12 cellular contexts compared by ENCODE assay signal in genomic region chr17:12627177-12627629, GRCh38. TPM values are rescaled to one million over a fixed set of nuclear protein-coding genes. Genes with fewer than 3 reads are reported as not detected.
DNase-seq lines count a peak whose midpoint lies in the region; ATAC-seq, FAIRE-seq and TF ChIP-seq lines count a peak whose summit lies in the region.
"Had no signal": no experiment of that assay in that cellular context is flagged by ENCODE, and none has a peak within 500 bp of the region (broad histone marks: within the 10 kb centered on the region; RNA-seq: fewer than 3 reads in every experiment).

No MANE protein-coding gene starts in this region.

- ATAC-seq in A549 (peak; percentile 97 to 98), HG02642 (IDR thresholded peaks at IDR 0.05; ENCODE audit: poor library complexity, unreplicated experiment) (no peak)

- no peaks in the 10 kb centered on the region for H3K36me3 ChIP-seq in mesodermal cell (ENCODE audit: control insufficient read depth, insufficient read depth, low read length)
- H3K36me3 ChIP-seq in small intestine (ENCODE audit: control insufficient read depth in 2 of 2, insufficient read depth in 2 of 2, low read length in 2 of 2), result no peaks in the 10 kb centered on the region
- H3K36me3 ChIP-seq: upper lobe of left lung had no signal

- H3K9me3 ChIP-seq in A549 (peaks cover 6% of the 10 kb centered on the region; the same call in 1 of the 3 replicates), mesodermal cell (ENCODE audit: control insufficient read depth, low read length) (no peaks in the 10 kb centered on the region), small intestine (ENCODE audit: control insufficient read depth, low read depth) (no peaks in the 10 kb centered on the region)
- H3K9me3 ChIP-seq: upper lobe of left lung had no signal

- CTCF ChIA-PET in A549 (lab: Yijun Ruan, JAX), result interaction anchor here (1.2 to 3.6 kb wide), 4 partner anchors 9 to 82 kb away, joined by 3 to 16 read pairs (median 4); no protein-coding TSS in a partner anchor

- no peak for TF ChIP-seq POLR2A in A549 (IDR thresholded peaks at IDR 0.05; ENCODE audit: low read length)

- TF ChIP-seq CTCF in A549 (IDR thresholded peaks at IDR 0.05), result no peak
- no peak for TF ChIP-seq CTCF in chondrocyte (IDR thresholded peaks at IDR 0.05)

- H3K27ac ChIP-seq in A549 (peak overlapping the region; percentile 82 to 88), mesodermal cell (ENCODE audit: low read depth, low read length, severe bottlenecking) (peak overlapping the region; percentile 66), small intestine (ENCODE audit: low read depth in 1 of 2, low read length in 1 of 2) (no peak overlapping the region)
- H3K27ac ChIP-seq: upper lobe of left lung had no signal

- TF ChIP-seq RAD21 in A549 (conservative IDR thresholded peaks at IDR 0.05 in 1 of 2, IDR thresholded peaks at IDR 0.05 in 1 of 2), result peak; percentile 41 to 73

- no peaks in the 10 kb centered on the region for H3K27me3 Mint-ChIP-seq in chondrocyte (ENCODE audit: low read depth)
- H3K27me3 Mint-ChIP-seq: activated T-cell treated with anti-CD3 and anti-CD28 coated beads, Interleukin-2, amount 50 U/mL, for 24 hours had no signal

- no peaks in the 10 kb centered on the region for H3K36me3 Mint-ChIP-seq in chondrocyte (ENCODE audit: low read depth)

- TF ChIP-seq EP300 in A549 (IDR thresholded peaks at IDR 0.05), result peak; percentile 97

- peaks cover 49% of the 10 kb centered on the region for H3K4me1 Mint-ChIP-seq in chondrocyte (ENCODE audit: low read depth)

- POLR2A ChIA-PET in A549 (lab: Yijun Ruan, JAX), result interaction anchor here (0.7 to 2.0 kb wide), 3 partner anchors 38 to 391 kb away, joined by 4 to 12 read pairs (median 4); partner anchors contain the start of genes ELAC2 and MYOCD

- H3K27me3 ChIP-seq in small intestine (ENCODE audit: control insufficient read depth in 2 of 2, insufficient read depth in 2 of 2, low read length in 2 of 2), result no peaks in the 10 kb centered on the region
- H3K27me3 ChIP-seq: upper lobe of left lung had no signal

- 3% methylated on average over 8 of the region's 8 CpGs for WGBS in A549 (ENCODE audit: missing lambda C conversion rate)
- WGBS in mesodermal cell (ENCODE audit: insufficient coverage in 2 of 2), 2 experiments, result 96 to 100% methylated on average over 3 to 4 of the region's 8 CpGs
- WGBS in small intestine, 3 donors, result 56 to 66% (median 57%) methylated on average over 8 of the region's 8 CpGs

- peak; percentile 85 to 100 for DNase-seq in A549 (ENCODE audit: low read depth in 1 of 2, low spot score in 1 of 2)
- peak; percentile 30 for DNase-seq in HT1080 (ENCODE audit: low read depth)
- DNase-seq in chondrocyte (ENCODE audit: low spot score), result no peak
- DNase-seq in small intestine, result no peak
- no peak for DNase-seq in putamen (ENCODE audit: low spot score)
- no peak for DNase-seq in SW 1271 (lab: John Stamatoyannopoulos, UW)
- DNase-seq: activated T-cell treated with anti-CD3 and anti-CD28 coated beads, Interleukin-2, amount 50 U/mL, for 24 hours; C1 segment of cervical spinal cord; NCI-H2081 had no signal

- H3K9me3 Mint-ChIP-seq in chondrocyte (ENCODE audit: low read depth), result no peaks in the 10 kb centered on the region

- H3K4me2 ChIP-seq in A549, result peak overlapping the region; percentile 69

- FAIRE-seq in A549 (lab: Jason Lieb, UNC) (peak; percentile 99), small intestine (lab: Jason Lieb, UNC) (no peak)

- peak overlapping the region; percentile 40 for H3K4me3 Mint-ChIP-seq in chondrocyte (ENCODE audit: unreplicated experiment)
- H3K4me3 Mint-ChIP-seq: activated T-cell treated with anti-CD3 and anti-CD28 coated beads, Interleukin-2, amount 50 U/mL, for 24 hours had no signal

- H3K4me1 ChIP-seq in A549 (peaks cover 41% of the 10 kb centered on the region), mesodermal cell (ENCODE audit: control insufficient read depth, insufficient read depth, low read length, poor library complexity, severe bottlenecking) (peaks cover 38% of the 10 kb centered on the region), small intestine (ENCODE audit: control insufficient read depth in 2 of 2, insufficient read depth in 1 of 2, low read depth in 1 of 2, low read length in 1 of 2) (no peaks in the 10 kb centered on the region)
- H3K4me1 ChIP-seq: upper lobe of left lung had no signal

- H3K27ac Mint-ChIP-seq in chondrocyte (ENCODE audit: unreplicated experiment), result peak overlapping the region; percentile 92
- H3K27ac Mint-ChIP-seq: activated T-cell treated with anti-CD3 and anti-CD28 coated beads, Interleukin-2, amount 50 U/mL, for 24 hours had no signal

- H3K4me3 ChIP-seq in A549 (no peak overlapping the region), mesodermal cell (ENCODE audit: extremely low read depth, insufficient read depth, low read length, poor library complexity, severe bottlenecking) (no peak overlapping the region), small intestine (ENCODE audit: low read depth in 1 of 2, low read length in 2 of 2) (no peak overlapping the region)
- H3K4me3 ChIP-seq: upper lobe of left lung had no signal

TF ChIP-seq in A549, 52 proteins besides CTCF, POLR2A, EP300 and RAD21 (continues in another document):
- no peak for TF ChIP-seq POLR2AphosphoS2 (conservative IDR thresholded peaks at IDR 0.05; ENCODE audit: low read length)
- TF ChIP-seq CHD4 (IDR thresholded peaks at IDR 0.05; ENCODE audit: borderline replicate concordance), result peak; percentile 3; the same call in 1 of the 2 replicates
- TF ChIP-seq PHF8 (IDR thresholded peaks at IDR 0.05; ENCODE audit: borderline replicate concordance, low read depth), result no peak
- peak; percentile 67; the same call in 1 of the 2 replicates for TF ChIP-seq RFX5 (IDR thresholded peaks at IDR 0.05)
- TF ChIP-seq MAX (IDR thresholded peaks at IDR 0.05), result peak; percentile 92
- no peak for TF ChIP-seq HDAC2 (IDR thresholded peaks at IDR 0.05)
- TF ChIP-seq HOXB5 (CRISPR knock-in tag; IDR thresholded peaks at IDR 0.05), result no peak
- no peak; the same call in 1 of the 2 replicates for TF ChIP-seq TP53 (CRISPR knock-in tag; IDR thresholded peaks at IDR 0.05)
- TF ChIP-seq, protein P1, sequence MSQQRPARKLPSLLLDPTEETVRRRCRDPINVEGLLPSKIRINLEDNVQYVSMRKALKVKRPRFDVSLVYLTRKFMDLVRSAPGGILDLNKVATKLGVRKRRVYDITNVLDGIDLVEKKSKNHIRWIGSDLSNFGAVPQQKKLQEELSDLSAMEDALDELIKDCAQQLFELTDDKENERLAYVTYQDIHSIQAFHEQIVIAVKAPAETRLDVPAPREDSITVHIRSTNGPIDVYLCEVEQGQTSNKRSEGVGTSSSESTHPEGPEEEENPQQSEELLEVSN (IDR thresholded peaks at IDR 0.05; ENCODE audit: borderline replicate concordance, low read depth), result peak; percentile 32; the same call in 1 of the 2 replicates
- TF ChIP-seq BCL3 (IDR thresholded peaks at IDR 0.05), result peak; percentile 95
- no peak for TF ChIP-seq EHF (CRISPR knock-in tag; IDR thresholded peaks at IDR 0.05)
- TF ChIP-seq FOSL2 (IDR thresholded peaks at IDR 0.05), result peak; percentile 94
- TF ChIP-seq FOSL2 (CRISPR knock-in tag; IDR thresholded peaks at IDR 0.05), result peak; percentile 99
- TF ChIP-seq JUN (IDR thresholded peaks at IDR 0.05), result peak; percentile 94 to 95
- peak; percentile 62 for TF ChIP-seq SMC3 (IDR thresholded peaks at IDR 0.05)
- no peak for TF ChIP-seq ZNF302 (CRISPR knock-in tag; IDR thresholded peaks at IDR 0.05)
- TF ChIP-seq, protein P2, sequence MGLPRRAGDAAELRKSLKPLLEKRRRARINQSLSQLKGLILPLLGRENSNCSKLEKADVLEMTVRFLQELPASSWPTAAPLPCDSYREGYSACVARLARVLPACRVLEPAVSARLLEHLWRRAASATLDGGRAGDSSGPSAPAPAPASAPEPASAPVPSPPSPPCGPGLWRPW (IDR thresholded peaks at IDR 0.05), result peak; percentile 75
- TF ChIP-seq BHLHE40 (IDR thresholded peaks at IDR 0.05; ENCODE audit: low read depth, low read length), result no peak
- TF ChIP-seq CEBPB (IDR thresholded peaks at IDR 0.05), result peak; percentile 87 to 94
- peak; percentile 97 for TF ChIP-seq JUNB (IDR thresholded peaks at IDR 0.05)
- peak; percentile 100 for TF ChIP-seq MAFK (IDR thresholded peaks at IDR 0.05; ENCODE audit: partially characterized antibody)
- TF ChIP-seq FOXS1 (CRISPR knock-in tag; IDR thresholded peaks at IDR 0.05), result no peak
- peak; percentile 42; the same call in 1 of the 2 replicates for TF ChIP-seq ESRRA (IDR thresholded peaks at IDR 0.05; ENCODE audit: borderline replicate concordance, low read length)
- TF ChIP-seq NFE2L2 (conservative IDR thresholded peaks at IDR 0.05; ENCODE audit: low read length), result peak; percentile 88
- no peak for TF ChIP-seq HEYL (CRISPR knock-in tag; IDR thresholded peaks at IDR 0.05)
- TF ChIP-seq FOSB (CRISPR knock-in tag; IDR thresholded peaks at IDR 0.05), result no peak

RNA-seq across cellular contexts. Expression of gene MYOCD, which starts 38.5 kb away (rescaled TPM):
- 8.6 and 12.4 TPM in 2 replicates for polyA plus RNA-seq in A549 (2011; rRNA removed)
- 2.3 and 3.9 TPM in 2 replicates for polyA plus RNA-seq in A549 (2012; cell fraction: cytosol; rRNA removed)
- polyA plus RNA-seq in A549 (2012; cell fraction: nucleus; rRNA removed), result 5.8 and 7.1 TPM in 2 replicates
- 7.1 to 14.2 TPM (median 12.5 TPM) in 3 replicates for polyA plus RNA-seq in A549 (2017; fragmentation: RNase III; extraction: RNeasy Plus Mini Kit Qiagen cat#74134 plus additional on column Dnase treatment)
- 19.9 and 22.4 TPM in 2 replicates for polyA minus RNA-seq in A549 (2011; rRNA and poly(A)+ RNA removed)
- total RNA-seq in HT1080 (2014; rRNA removed; shearing (Covaris generic)), result not detected in 2 replicates
- polyA plus RNA-seq in HT1080 (2015; cell fraction: cytosol; rRNA removed), result not detected in 2 replicates
- polyA plus RNA-seq in HT1080 (2015; cell fraction: nucleus; rRNA removed), result not detected in 2 replicates
- total RNA-seq in chondrocyte, result 0.73 to 12.9 TPM (median 11.9 TPM) in 3 replicates
- polyA plus RNA-seq in mesodermal cell (2013, experiment 1 of 2), result 11.5 TPM
- 5.7 TPM for polyA plus RNA-seq in mesodermal cell (2013, experiment 2 of 2)
- 1 to 10 TPM in 2 of 3 donors, under 1 TPM in 1; under 0.01 to 3.1 (median 1.1) TPM for polyA plus RNA-seq in small intestine

Comparison
In these comparisons a context has a peak if more than half of its experiments do, and no peak if none do; other contexts are left out.
1. DNase-seq: peak in A549 (2 of 2) and HT1080 (single experiment); none in chondrocyte (single experiment), small intestine (single experiment), putamen (single experiment) and SW 1271 (0 of 2).
2. H3K27ac ChIP-seq: peak in A549 (2 of 2) and mesodermal cell (single experiment); none in small intestine (0 of 2).